In the genomic region with DNA sequence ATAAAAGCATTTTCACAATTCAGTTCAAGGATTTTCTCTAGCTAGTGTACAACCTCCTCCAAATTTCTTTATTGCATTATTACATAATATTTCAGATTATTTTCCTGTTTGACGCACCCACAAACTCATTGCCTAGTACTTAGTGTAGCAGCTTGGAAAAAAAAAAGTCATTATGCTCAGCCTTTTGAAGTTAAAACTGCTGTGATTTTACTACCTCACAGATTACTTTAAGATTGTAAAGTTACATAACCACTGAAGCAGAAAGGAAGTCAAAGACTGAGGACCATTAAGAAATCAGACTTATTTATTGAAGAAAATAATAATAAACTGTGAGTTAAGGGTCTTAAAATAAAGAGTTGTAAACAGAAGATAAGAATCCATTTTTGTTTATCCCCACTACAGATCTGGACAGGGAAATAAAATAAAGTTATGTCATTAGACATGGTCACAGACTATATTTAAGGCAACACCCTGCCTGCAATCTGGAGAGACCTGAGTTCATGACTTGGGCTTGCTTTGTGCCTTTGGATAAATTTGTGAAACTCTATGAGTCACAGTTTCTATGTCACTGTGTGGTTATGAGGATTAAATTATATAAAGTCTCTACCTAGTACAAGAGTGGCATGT, we compare ENCODE assay signal across 24 cellular contexts.
"Had no signal": no experiment of that assay in that cellular context is flagged by ENCODE, and none has a peak within 500 bp of the region (broad histone marks: within the 10 kb centered on the region; RNA-seq: fewer than 3 reads in every experiment).

No MANE protein-coding gene starts in this region.

- H3K4me1 ChIP-seq: prostate gland, right atrium auricular region, suprapubic skin had no signal

- DNase-seq: activated CD4-positive, alpha-beta T cell treated with anti-CD3 and anti-CD28 coated beads, Interleukin-2, amount 10 ng/mL, durations not matched to agents 24 days and 14 days; activated CD8-positive, alpha-beta memory T cell treated with anti-CD3 and anti-CD28 coated beads, Interleukin-2, amount 10 ng/mL, durations not matched to agents 7 days and 5 days; activated CD8-positive, alpha-beta T cell treated with anti-CD3 and anti-CD28 coated beads for 36 hours; activated gamma-delta T cell; activated naive CD4-positive, alpha-beta T cell treated with anti-CD3 and anti-CD28 coated beads, Interleukin-2, amount 50 U/mL, for 16 hours; activated naive CD8-positive, alpha-beta T cell treated with anti-CD3 and anti-CD28 coated beads, Interleukin-2, amount 50 U/mL, for 24 hours; activated T-cell treated with anti-CD3 and anti-CD28 coated beads for 4 hours; effector CD4-positive, alpha-beta T cell; glutamatergic neuron; hippocampal formation; mesendoderm; naive thymus-derived CD4-positive, alpha-beta T cell; stimulated activated CD4-positive, alpha-beta T cell treated with anti-CD3 and anti-CD28 coated beads, Interleukin-2, amount 100 ng/mL, for 24 hours; stomach; SW 1271; T-helper 17 cell; transverse colon had no signal

- H3K27me3 Mint-ChIP-seq: activated CD4-positive, alpha-beta T cell treated with anti-CD3 and anti-CD28 coated beads, Interleukin-2, amount 10 ng/mL, durations not matched to agents 24 days and 14 days; activated CD8-positive, alpha-beta memory T cell treated with anti-CD3 and anti-CD28 coated beads, Interleukin-2, amount 10 ng/mL, durations not matched to agents 7 days and 5 days; activated CD8-positive, alpha-beta T cell treated with anti-CD3 and anti-CD28 coated beads for 36 hours; activated naive CD8-positive, alpha-beta T cell treated with anti-CD3 and anti-CD28 coated beads, Interleukin-2, amount 50 U/mL, for 24 hours; dendritic cell treated with granulocyte-macrophage colony-stimulating factor and Interleukin-4, amounts not matched to agents 40 ng/mL and 50 ng/mL, for 4 days; naive thymus-derived CD4-positive, alpha-beta T cell; T-helper 17 cell had no signal

- H3K9me3 ChIP-seq: prostate gland, right atrium auricular region, stomach, suprapubic skin, transverse colon had no signal

- H3K27ac ChIP-seq: prostate gland, right atrium auricular region, stomach, suprapubic skin, transverse colon, VCaP had no signal

- H3K27ac Mint-ChIP-seq: activated CD4-positive, alpha-beta T cell treated with anti-CD3 and anti-CD28 coated beads, Interleukin-2, amount 10 ng/mL, durations not matched to agents 24 days and 14 days; activated CD8-positive, alpha-beta memory T cell treated with anti-CD3 and anti-CD28 coated beads, Interleukin-2, amount 10 ng/mL, durations not matched to agents 7 days and 5 days; activated CD8-positive, alpha-beta T cell treated with anti-CD3 and anti-CD28 coated beads for 36 hours; activated naive CD8-positive, alpha-beta T cell treated with anti-CD3 and anti-CD28 coated beads, Interleukin-2, amount 50 U/mL, for 24 hours; dendritic cell treated with granulocyte-macrophage colony-stimulating factor and Interleukin-4, amounts not matched to agents 40 ng/mL and 50 ng/mL, for 4 days; naive thymus-derived CD4-positive, alpha-beta T cell; stimulated activated effector memory CD8-positive, alpha-beta T cell treated with anti-CD3 and anti-CD28 coated beads, Interleukin-12 subunit alpha, Interleukin-12 subunit beta, amount 100 ng/mL, for 72 hours; T-helper 17 cell had no signal

- H3K36me3 Mint-ChIP-seq: activated CD8-positive, alpha-beta memory T cell treated with anti-CD3 and anti-CD28 coated beads, Interleukin-2, amount 10 ng/mL, durations not matched to agents 7 days and 5 days; naive thymus-derived CD4-positive, alpha-beta T cell; stimulated activated effector memory CD8-positive, alpha-beta T cell treated with anti-CD3 and anti-CD28 coated beads, Interleukin-12 subunit alpha, Interleukin-12 subunit beta, amount 100 ng/mL, for 72 hours had no signal

- H3K4me3 ChIP-seq: prostate gland, right atrium auricular region, stomach, suprapubic skin, transverse colon had no signal

- H3K4me3 Mint-ChIP-seq: activated CD4-positive, alpha-beta T cell treated with anti-CD3 and anti-CD28 coated beads, Interleukin-2, amount 10 ng/mL, durations not matched to agents 24 days and 14 days; activated CD8-positive, alpha-beta memory T cell treated with anti-CD3 and anti-CD28 coated beads, Interleukin-2, amount 10 ng/mL, durations not matched to agents 7 days and 5 days; activated CD8-positive, alpha-beta T cell treated with anti-CD3 and anti-CD28 coated beads for 36 hours; activated naive CD8-positive, alpha-beta T cell treated with anti-CD3 and anti-CD28 coated beads, Interleukin-2, amount 50 U/mL, for 24 hours; dendritic cell treated with granulocyte-macrophage colony-stimulating factor and Interleukin-4, amounts not matched to agents 40 ng/mL and 50 ng/mL, for 4 days; naive thymus-derived CD4-positive, alpha-beta T cell; stimulated activated effector memory CD8-positive, alpha-beta T cell treated with anti-CD3 and anti-CD28 coated beads, Interleukin-12 subunit alpha, Interleukin-12 subunit beta, amount 100 ng/mL, for 72 hours; T-helper 17 cell had no signal

- H3K4me1 Mint-ChIP-seq: activated CD4-positive, alpha-beta T cell treated with anti-CD3 and anti-CD28 coated beads, Interleukin-2, amount 10 ng/mL, durations not matched to agents 24 days and 14 days; activated CD8-positive, alpha-beta memory T cell treated with anti-CD3 and anti-CD28 coated beads, Interleukin-2, amount 10 ng/mL, durations not matched to agents 7 days and 5 days; activated naive CD8-positive, alpha-beta T cell treated with anti-CD3 and anti-CD28 coated beads, Interleukin-2, amount 50 U/mL, for 24 hours; naive thymus-derived CD4-positive, alpha-beta T cell; stimulated activated effector memory CD8-positive, alpha-beta T cell treated with anti-CD3 and anti-CD28 coated beads, Interleukin-12 subunit alpha, Interleukin-12 subunit beta, amount 100 ng/mL, for 72 hours; T-helper 17 cell had no signal

- H3K27me3 ChIP-seq: right atrium auricular region, stomach, suprapubic skin, transverse colon had no signal

- H3K36me3 ChIP-seq: prostate gland, right atrium auricular region, stomach, suprapubic skin, transverse colon had no signal

- ATAC-seq: activated CD4-positive, CD25-positive, alpha-beta regulatory T cell treated with anti-CD3 and anti-CD28 coated beads, Interleukin-2, amount 50 U/mL, for 24 hours; activated CD8-positive, alpha-beta memory T cell treated with anti-CD3 and anti-CD28 coated beads, Interleukin-2, amount 10 ng/mL, durations not matched to agents 7 days and 5 days; activated CD8-positive, alpha-beta T cell treated with anti-CD3 and anti-CD28 coated beads for 36 hours; activated naive CD8-positive, alpha-beta T cell treated with anti-CD3 and anti-CD28 coated beads, Interleukin-2, amount 50 U/mL, for 24 hours; naive thymus-derived CD4-positive, alpha-beta T cell; stimulated activated effector memory CD8-positive, alpha-beta T cell treated with anti-CD3 and anti-CD28 coated beads, Interleukin-12 subunit alpha, Interleukin-12 subunit beta, amount 100 ng/mL, for 72 hours; T-helper 17 cell had no signal
